ENCODE assay signal across 8 cellular contexts in the genomic region with DNA sequence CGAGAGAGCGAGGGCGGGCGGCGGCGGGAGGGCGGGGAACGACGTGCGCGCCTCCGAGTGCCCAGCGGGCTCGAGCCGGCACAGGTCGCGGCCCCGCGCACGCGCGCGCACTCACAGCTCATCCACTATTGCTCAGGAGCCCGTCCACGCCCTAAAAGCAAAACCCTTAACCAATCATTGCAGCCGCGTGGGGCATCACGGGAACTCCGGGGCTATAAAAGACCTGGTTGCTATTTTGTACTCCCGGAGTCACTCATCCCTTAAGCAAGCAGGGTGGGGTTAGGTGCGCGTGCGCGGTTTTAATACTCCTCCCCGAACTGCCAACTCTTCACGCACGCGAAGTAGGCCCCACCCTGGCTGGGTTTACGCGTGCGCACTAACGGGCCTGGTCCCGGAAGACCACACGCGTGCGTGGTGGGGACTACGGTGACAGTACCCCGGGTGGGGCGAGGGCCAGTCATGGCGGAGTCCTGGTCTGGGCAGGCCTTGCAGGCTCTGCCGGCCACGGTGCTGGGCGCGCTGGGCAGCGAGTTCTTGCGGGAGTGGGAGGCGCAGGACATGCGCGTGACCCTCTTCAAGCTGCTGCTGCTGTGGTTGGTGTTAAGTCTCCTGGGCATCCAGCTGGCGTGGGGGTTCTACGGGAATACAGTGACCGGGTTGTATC. TPM values are rescaled to one million over a fixed set of nuclear protein-coding genes. Genes with fewer than 3 reads are reported as not detected.
DNase-seq lines count a peak whose midpoint lies in the region; ATAC-seq and TF ChIP-seq lines count a peak whose summit lies in the region.

A gene (minus strand): TSS at position 9 of the 664 bp plus-strand sequence. CDS start 36,387 bp downstream, outside the sequence.
A gene with protein sequence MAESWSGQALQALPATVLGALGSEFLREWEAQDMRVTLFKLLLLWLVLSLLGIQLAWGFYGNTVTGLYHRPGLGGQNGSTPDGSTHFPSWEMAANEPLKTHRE (plus strand): TSS at position 456 of the 664 bp plus-strand sequence. CDS start 4 bp downstream, at position 460.

- 0% methylated on average over 5 of the region's 62 CpGs for WGBS in SK-N-SH (ENCODE audit: low lambda C conversion rate)

- peak within 1 kb of the TSS; percentile 89 for H3K4me2 ChIP-seq in SK-N-SH

- POLR2A ChIA-PET in SK-N-SH (lab: Yijun Ruan, JAX): interaction anchor here (0.6 to 2.6 kb wide), 14 partner anchors 9 to 318 kb away, joined by 3 to 10 read pairs (median 3); a partner anchor contains a TSS

- peaks cover 42% of the 10 kb centered on the region for H4K20me1 ChIP-seq in SK-N-SH (ENCODE audit: insufficient read depth)

- H2AFZ ChIP-seq in SK-N-SH (ENCODE audit: low read depth): peak within 1 kb of the TSS; percentile 57

- peak; percentile 74 for ATAC-seq in HG02571 (IDR thresholded peaks at IDR 0.05; ENCODE audit: unreplicated experiment)

- H3K36me3 ChIP-seq in SK-N-SH (replicated peaks in 1 of 2; ENCODE audit: control insufficient read depth in 1 of 2, insufficient read depth in 2 of 2, low read length in 1 of 2): peaks cover 9 to 18% of the 10 kb centered on the region in 2 experiments

- CTCF ChIA-PET in SK-N-SH (lab: Yijun Ruan, JAX): interaction anchor here (0.7 to 1.9 kb wide), 6 partner anchors 37 to 242 kb away, joined by 3 to 5 read pairs (median 3); a partner anchor contains a TSS

- H3K9ac ChIP-seq in SK-N-SH: peak within 1 kb of the TSS; percentile 95

- H3K9me3 ChIP-seq in SK-N-SH: no peaks in the 10 kb centered on the region

- no peaks in the 10 kb centered on the region for H3K27me3 ChIP-seq in SK-N-SH (ENCODE audit: insufficient read depth)

- H3K9me2 ChIP-seq in SK-N-SH: no peaks in the 10 kb centered on the region

- DNase-seq in GM04504 (ENCODE audit: low read depth) (peak; percentile 100), NCI-H1048 (lab: John Stamatoyannopoulos, UW) (peak; percentile 99), SK-N-SH (peak; percentile 100), germinal center (ENCODE audit: low spot score) (peak; percentile 100), non-pigmented ciliary epithelial cell (ENCODE audit: low read depth) (peak; percentile 98), superior temporal gyrus (ENCODE audit: extremely low spot score) (peak; percentile 100)
- peak; percentile 98 for DNase-seq in activated naive CD4-positive, alpha-beta T cell treated with anti-CD3 and anti-CD28 coated beads, Interleukin-2, amount 50 U/mL, for 16 hours

- peaks cover 0 to 19% of the 10 kb centered on the region in 2 experiments; a peak in 2 of 4 replicates for H3K4me1 ChIP-seq in SK-N-SH (ENCODE audit: control insufficient read depth in 1 of 2, insufficient read depth in 2 of 2, low read depth in 1 of 2, low read length in 1 of 2)

- peaks cover 13% of the 10 kb centered on the region for H3F3A ChIP-seq in SK-N-SH (replicated peaks; ENCODE audit: insufficient read depth)

- H3K4me3 ChIP-seq in SK-N-SH (ENCODE audit: low read depth in 2 of 2, low read length in 1 of 2): peak within 1 kb of the TSS; percentile 78 to 84

- no peak for TF ChIP-seq RAD21 in SK-N-SH (IDR thresholded peaks at IDR 0.05; ENCODE audit: low read length)

- no peak for TF ChIP-seq CTCF in SK-N-SH (IDR thresholded peaks at IDR 0.05)

- H3K27ac ChIP-seq in SK-N-SH (ENCODE audit: low read depth in 2 of 2, low read length in 1 of 2): peak within 1 kb of the TSS; percentile 89 to 91

- no peak for TF ChIP-seq EP300 in SK-N-SH (IDR thresholded peaks at IDR 0.05; ENCODE audit: borderline replicate concordance in 1 of 2, low read depth in 1 of 2, low read length in 1 of 2)

- peaks cover 66% of the 10 kb centered on the region for H3K79me2 ChIP-seq in SK-N-SH (ENCODE audit: insufficient read depth)

TF ChIP-seq in SK-N-SH, 30 proteins besides CTCF, POLR2A, EP300 and RAD21 (continues in another document):
- no peak for TF ChIP-seq FOSL2 (IDR thresholded peaks at IDR 0.05; ENCODE audit: borderline replicate concordance, low read depth)
- peak; percentile 68 for TF ChIP-seq TAF1 (IDR thresholded peaks at IDR 0.05; ENCODE audit: borderline replicate concordance, low read depth, low read length)
- peak; percentile 78 for TF ChIP-seq SIN3A (IDR thresholded peaks at IDR 0.05; ENCODE audit: borderline replicate concordance, low read depth, low read length)
- no peak for TF ChIP-seq FOXM1 (IDR thresholded peaks at IDR 0.05; ENCODE audit: low read depth)
- TF ChIP-seq, protein P1, sequence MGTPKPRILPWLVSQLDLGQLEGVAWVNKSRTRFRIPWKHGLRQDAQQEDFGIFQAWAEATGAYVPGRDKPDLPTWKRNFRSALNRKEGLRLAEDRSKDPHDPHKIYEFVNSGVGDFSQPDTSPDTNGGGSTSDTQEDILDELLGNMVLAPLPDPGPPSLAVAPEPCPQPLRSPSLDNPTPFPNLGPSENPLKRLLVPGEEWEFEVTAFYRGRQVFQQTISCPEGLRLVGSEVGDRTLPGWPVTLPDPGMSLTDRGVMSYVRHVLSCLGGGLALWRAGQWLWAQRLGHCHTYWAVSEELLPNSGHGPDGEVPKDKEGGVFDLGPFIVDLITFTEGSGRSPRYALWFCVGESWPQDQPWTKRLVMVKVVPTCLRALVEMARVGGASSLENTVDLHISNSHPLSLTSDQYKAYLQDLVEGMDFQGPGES (IDR thresholded peaks at IDR 0.05; ENCODE audit: low read depth, low read length): no peak
- peak; percentile 87 for TF ChIP-seq YY1 (IDR thresholded peaks at IDR 0.05; ENCODE audit: low read depth)
- TF ChIP-seq MEF2A (IDR thresholded peaks at IDR 0.05; ENCODE audit: borderline replicate concordance, low read depth): peak; percentile 72; the same call in 1 of the 2 replicates
- peak; percentile 84 for TF ChIP-seq NRF1 (IDR thresholded peaks at IDR 0.05; ENCODE audit: low read depth, low read length)
- peak; percentile 47 for TF ChIP-seq CHD2 (IDR thresholded peaks at IDR 0.05; ENCODE audit: low read length, partially characterized antibody)
- no peak for TF ChIP-seq EZH2phosphoT487 (IDR thresholded peaks at IDR 0.05; ENCODE audit: borderline replicate concordance, low read depth)
- TF ChIP-seq, protein P2, sequence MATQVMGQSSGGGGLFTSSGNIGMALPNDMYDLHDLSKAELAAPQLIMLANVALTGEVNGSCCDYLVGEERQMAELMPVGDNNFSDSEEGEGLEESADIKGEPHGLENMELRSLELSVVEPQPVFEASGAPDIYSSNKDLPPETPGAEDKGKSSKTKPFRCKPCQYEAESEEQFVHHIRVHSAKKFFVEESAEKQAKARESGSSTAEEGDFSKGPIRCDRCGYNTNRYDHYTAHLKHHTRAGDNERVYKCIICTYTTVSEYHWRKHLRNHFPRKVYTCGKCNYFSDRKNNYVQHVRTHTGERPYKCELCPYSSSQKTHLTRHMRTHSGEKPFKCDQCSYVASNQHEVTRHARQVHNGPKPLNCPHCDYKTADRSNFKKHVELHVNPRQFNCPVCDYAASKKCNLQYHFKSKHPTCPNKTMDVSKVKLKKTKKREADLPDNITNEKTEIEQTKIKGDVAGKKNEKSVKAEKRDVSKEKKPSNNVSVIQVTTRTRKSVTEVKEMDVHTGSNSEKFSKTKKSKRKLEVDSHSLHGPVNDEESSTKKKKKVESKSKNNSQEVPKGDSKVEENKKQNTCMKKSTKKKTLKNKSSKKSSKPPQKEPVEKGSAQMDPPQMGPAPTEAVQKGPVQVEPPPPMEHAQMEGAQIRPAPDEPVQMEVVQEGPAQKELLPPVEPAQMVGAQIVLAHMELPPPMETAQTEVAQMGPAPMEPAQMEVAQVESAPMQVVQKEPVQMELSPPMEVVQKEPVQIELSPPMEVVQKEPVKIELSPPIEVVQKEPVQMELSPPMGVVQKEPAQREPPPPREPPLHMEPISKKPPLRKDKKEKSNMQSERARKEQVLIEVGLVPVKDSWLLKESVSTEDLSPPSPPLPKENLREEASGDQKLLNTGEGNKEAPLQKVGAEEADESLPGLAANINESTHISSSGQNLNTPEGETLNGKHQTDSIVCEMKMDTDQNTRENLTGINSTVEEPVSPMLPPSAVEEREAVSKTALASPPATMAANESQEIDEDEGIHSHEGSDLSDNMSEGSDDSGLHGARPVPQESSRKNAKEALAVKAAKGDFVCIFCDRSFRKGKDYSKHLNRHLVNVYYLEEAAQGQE (IDR thresholded peaks at IDR 0.05; ENCODE audit: low read depth, low read length): no peak
- peak; percentile 98 for TF ChIP-seq POLR2AphosphoS5 (IDR thresholded peaks at IDR 0.05; ENCODE audit: low read depth, low read length)
- TF ChIP-seq RXRA (IDR thresholded peaks at IDR 0.05; ENCODE audit: borderline replicate concordance, low read depth): no peak
- TF ChIP-seq SMC3 (IDR thresholded peaks at IDR 0.05; ENCODE audit: low read depth, low read length): no peak
- TF ChIP-seq TCF12 (IDR thresholded peaks at IDR 0.05): no peak
- TF ChIP-seq GABPA (IDR thresholded peaks at IDR 0.05; ENCODE audit: low read depth): no peak
- TF ChIP-seq, protein P3, sequence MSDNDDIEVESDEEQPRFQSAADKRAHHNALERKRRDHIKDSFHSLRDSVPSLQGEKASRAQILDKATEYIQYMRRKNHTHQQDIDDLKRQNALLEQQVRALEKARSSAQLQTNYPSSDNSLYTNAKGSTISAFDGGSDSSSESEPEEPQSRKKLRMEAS (IDR thresholded peaks at IDR 0.05; ENCODE audit: low read depth): peak; percentile 83
- no peak for TF ChIP-seq GATA2 (CRISPR knock-in tag; IDR thresholded peaks at IDR 0.05)
- peak; percentile 98 for TF ChIP-seq MXI1 (IDR thresholded peaks at IDR 0.05; ENCODE audit: low read depth, low read length)
- TF ChIP-seq RCOR1 (IDR thresholded peaks at IDR 0.05; ENCODE audit: low read length): no peak; the same call in 1 of the 2 replicates
- no peak for TF ChIP-seq NFIC (IDR thresholded peaks at IDR 0.05; ENCODE audit: borderline replicate concordance)
- no peak for TF ChIP-seq RFX5 (IDR thresholded peaks at IDR 0.05; ENCODE audit: low read length)
- TF ChIP-seq, protein P4, sequence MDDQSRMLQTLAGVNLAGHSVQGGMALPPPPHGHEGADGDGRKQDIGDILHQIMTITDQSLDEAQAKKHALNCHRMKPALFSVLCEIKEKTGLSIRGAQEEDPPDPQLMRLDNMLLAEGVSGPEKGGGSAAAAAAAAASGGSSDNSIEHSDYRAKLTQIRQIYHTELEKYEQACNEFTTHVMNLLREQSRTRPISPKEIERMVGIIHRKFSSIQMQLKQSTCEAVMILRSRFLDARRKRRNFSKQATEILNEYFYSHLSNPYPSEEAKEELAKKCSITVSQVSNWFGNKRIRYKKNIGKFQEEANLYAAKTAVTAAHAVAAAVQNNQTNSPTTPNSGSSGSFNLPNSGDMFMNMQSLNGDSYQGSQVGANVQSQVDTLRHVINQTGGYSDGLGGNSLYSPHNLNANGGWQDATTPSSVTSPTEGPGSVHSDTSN (IDR thresholded peaks at IDR 0.05): peak; percentile 52; the same call in 1 of the 2 replicates

RNA-seq across cellular contexts. Expression of the first gene that starts in this region (rescaled TPM):
- 221 and 312 TPM in 2 replicates for polyA plus RNA-seq in SK-N-SH (2012; rRNA removed)
- polyA plus RNA-seq in SK-N-SH (2012; cell fraction: cytosol; rRNA removed): 300 and 334 TPM in 2 replicates
- polyA plus RNA-seq in SK-N-SH (2012; cell fraction: nucleus; rRNA removed): 174 and 183 TPM in 2 replicates

RNA-seq across cellular contexts. Expression of the second gene that starts in this region (rescaled TPM):
- 42.1 and 57.5 TPM in 2 replicates for polyA plus RNA-seq in SK-N-SH (2012; rRNA removed)
- polyA plus RNA-seq in SK-N-SH (2012; cell fraction: cytosol; rRNA removed): 37.9 and 47.3 TPM in 2 replicates
- polyA plus RNA-seq in SK-N-SH (2012; cell fraction: nucleus; rRNA removed): 26.5 and 29.9 TPM in 2 replicates

Comparison
In these comparisons a context has a peak if more than half of its experiments do, and no peak if none do; other contexts are left out.
1. Peak in every context shown above with its lines: DNase-seq, ATAC-seq, H3K4me3 ChIP-seq and H3K27ac ChIP-seq.